ENCODE assay signal across 1 cellular context in genomic region chr10:104253106-104253505, GRCh38.
A peak's percentile ranks its signal among the peaks of the same experiment; 100 is the strongest.
TF ChIP-seq lines count a peak whose summit lies in the region.

No MANE protein-coding gene starts in this region.

TF ChIP-seq in HepG2, 621 proteins besides CTCF, POLR2A, EP300 and RAD21 (continued from another document and continues in another):
- TF ChIP-seq HMGXB3 (CRISPR knock-in tag; IDR thresholded peaks at IDR 0.05; ENCODE audit: borderline replicate concordance) (peak; percentile 51; the same call in 1 of the 2 replicates), CENPX (CRISPR knock-in tag; IDR thresholded peaks at IDR 0.05) (no peak), CREBL2 (CRISPR knock-in tag; IDR thresholded peaks at IDR 0.05; ENCODE audit: borderline replicate concordance) (no peak), ZKSCAN5 (CRISPR knock-in tag; IDR thresholded peaks at IDR 0.05) (no peak), MNT (IDR thresholded peaks at IDR 0.05) (no peak), SMARCE1 (IDR thresholded peaks at IDR 0.05; ENCODE audit: borderline replicate concordance) (no peak), SOX5 (CRISPR knock-in tag; IDR thresholded peaks at IDR 0.05; ENCODE audit: borderline replicate concordance) (peak; percentile 89), ZNF780A (CRISPR knock-in tag; IDR thresholded peaks at IDR 0.05) (no peak), SOX13 (IDR thresholded peaks at IDR 0.05) (peak; percentile 81), SOX13 (CRISPR knock-in tag; conservative IDR thresholded peaks at IDR 0.05 in 1 of 2, IDR thresholded peaks at IDR 0.05 in 1 of 2) (peak in 1 of 2 experiments; percentile 88; a peak in 2 of 4 replicates), POLR2G (IDR thresholded peaks at IDR 0.05; ENCODE audit: low read depth, low read length) (no peak), ZZZ3 (CRISPR knock-in tag; IDR thresholded peaks at IDR 0.05; ENCODE audit: borderline replicate concordance) (no peak), CC2D1A (CRISPR knock-in tag; IDR thresholded peaks at IDR 0.05) (no peak), KDM5B (CRISPR knock-in tag; IDR thresholded peaks at IDR 0.05; ENCODE audit: borderline replicate concordance) (no peak), ZBTB10 (CRISPR knock-in tag; IDR thresholded peaks at IDR 0.05; ENCODE audit: borderline replicate concordance) (peak; percentile 71; the same call in 1 of the 2 replicates), ATM (IDR thresholded peaks at IDR 0.05; ENCODE audit: borderline replicate concordance) (no peak), ZBTB39 (CRISPR knock-in tag; IDR thresholded peaks at IDR 0.05) (no peak), ZNF33B (CRISPR knock-in tag; IDR thresholded peaks at IDR 0.05) (no peak), ZNF510 (CRISPR knock-in tag; IDR thresholded peaks at IDR 0.05; ENCODE audit: low read depth) (no peak), DBP (CRISPR knock-in tag; IDR thresholded peaks at IDR 0.05; ENCODE audit: not compliant biosample characterization) (no peak), KDM6A (CRISPR knock-in tag; IDR thresholded peaks at IDR 0.05; ENCODE audit: low read depth) (peak; percentile 76), HIVEP1 (CRISPR knock-in tag; IDR thresholded peaks at IDR 0.05) (no peak), ARNT (IDR thresholded peaks at IDR 0.05) (no peak), MIER3 (CRISPR knock-in tag; IDR thresholded peaks at IDR 0.05; ENCODE audit: borderline replicate concordance) (peak; percentile 77; the same call in 1 of the 2 replicates), RFX5 (IDR thresholded peaks at IDR 0.05; ENCODE audit: low read depth, low read length) (no peak), KLF9 (CRISPR knock-in tag; IDR thresholded peaks at IDR 0.05; ENCODE audit: low read depth) (no peak), NFE2L2 (IDR thresholded peaks at IDR 0.05; ENCODE audit: low read length) (no peak), ZNF678 (CRISPR knock-in tag; IDR thresholded peaks at IDR 0.05) (no peak), NFE2L1 (CRISPR knock-in tag; IDR thresholded peaks at IDR 0.05; ENCODE audit: borderline replicate concordance) (no peak), ZNF432 (CRISPR knock-in tag; IDR thresholded peaks at IDR 0.05; ENCODE audit: borderline replicate concordance) (no peak), ZNF709 (CRISPR knock-in tag; IDR thresholded peaks at IDR 0.05) (no peak), NFYC (CRISPR knock-in tag; IDR thresholded peaks at IDR 0.05) (no peak), ZBTB7B (CRISPR knock-in tag; IDR thresholded peaks at IDR 0.05) (peak; percentile 89), ZNF326 (CRISPR knock-in tag; IDR thresholded peaks at IDR 0.05; ENCODE audit: borderline replicate concordance) (no peak), DDIT3 (CRISPR knock-in tag; IDR thresholded peaks at IDR 0.05) (peak; percentile 58; the same call in 1 of the 2 replicates), ZBTB25 (CRISPR knock-in tag; IDR thresholded peaks at IDR 0.05) (peak; percentile 22; the same call in 1 of the 2 replicates), ZSCAN12 (CRISPR knock-in tag; IDR thresholded peaks at IDR 0.05) (no peak), ZNF773 (CRISPR knock-in tag; IDR thresholded peaks at IDR 0.05; ENCODE audit: borderline replicate concordance) (no peak), XRCC5 (optimal IDR thresholded peaks at IDR 0.05; ENCODE audit: low read length) (no peak), SPEN (CRISPR knock-in tag; IDR thresholded peaks at IDR 0.05; ENCODE audit: low read depth) (peak; percentile 26; the same call in 1 of the 2 replicates), ZNF572 (CRISPR knock-in tag; IDR thresholded peaks at IDR 0.05) (no peak), KLF13 (CRISPR knock-in tag; IDR thresholded peaks at IDR 0.05) (no peak), NCOA2 (CRISPR knock-in tag; IDR thresholded peaks at IDR 0.05) (peak; percentile 92), ZNF598 (CRISPR knock-in tag; IDR thresholded peaks at IDR 0.05; ENCODE audit: borderline replicate concordance) (no peak), NCOA1 (CRISPR knock-in tag; IDR thresholded peaks at IDR 0.05) (0 out of 2 replicates have a peak, but pooled peaks have one; percentile 65), ZNF263 (CRISPR knock-in tag; IDR thresholded peaks at IDR 0.05) (no peak), ZNF224 (CRISPR knock-in tag; IDR thresholded peaks at IDR 0.05) (0 out of 2 replicates have a peak, but pooled peaks have one; percentile 46), ZNF562 (CRISPR knock-in tag; IDR thresholded peaks at IDR 0.05; ENCODE audit: borderline replicate concordance) (no peak), TBX3 (IDR thresholded peaks at IDR 0.05; ENCODE audit: borderline replicate concordance) (0 out of 2 replicates have a peak, but pooled peaks have one; percentile 44), MTF2 (CRISPR knock-in tag; IDR thresholded peaks at IDR 0.05; ENCODE audit: borderline replicate concordance) (no peak), PLRG1 (conservative IDR thresholded peaks at IDR 0.05) (no peak), ZFP36 (IDR thresholded peaks at IDR 0.05; ENCODE audit: borderline replicate concordance, low read depth, low read length, partially characterized antibody) (no peak), NPAS2 (CRISPR knock-in tag; IDR thresholded peaks at IDR 0.05; ENCODE audit: borderline replicate concordance) (no peak), SIX1 (CRISPR knock-in tag; IDR thresholded peaks at IDR 0.05; ENCODE audit: borderline replicate concordance) (peak; percentile 80; the same call in 1 of the 2 replicates), GATAD2A (CRISPR knock-in tag; IDR thresholded peaks at IDR 0.05) (peak; percentile 96), ZFP1 (CRISPR knock-in tag; IDR thresholded peaks at IDR 0.05) (no peak), KLF15 (CRISPR knock-in tag; IDR thresholded peaks at IDR 0.05; ENCODE audit: borderline replicate concordance) (no peak), ZNF784 (CRISPR knock-in tag; IDR thresholded peaks at IDR 0.05; ENCODE audit: borderline replicate concordance) (no peak), TIGD3 (CRISPR knock-in tag; IDR thresholded peaks at IDR 0.05; ENCODE audit: borderline replicate concordance) (no peak)
